ENCODE assay signal across 8 cellular contexts in genomic region chr11:64879226-64879900, GRCh38. TPM values are rescaled to one million over a fixed set of nuclear protein-coding genes. Genes with fewer than 3 reads are reported as not detected.
A peak's percentile ranks its signal among the peaks of the same experiment; 100 is the strongest.
DNase-seq lines count a peak whose midpoint lies in the region; ATAC-seq and TF ChIP-seq lines count a peak whose summit lies in the region.

No MANE protein-coding gene starts in this region.

- in situ Hi-C loops in astrocyte of the cerebellum (cut with HindIII; ENCODE audit: low sequenced_read_pairs): no loop called here

- H3K4me3 ChIP-seq in BE2C (ENCODE audit: low read depth, low read length): peak overlapping the region; percentile 70
- peak overlapping the region; percentile 88 for H3K4me3 ChIP-seq in HUES48 (ENCODE audit: low read depth, low read length)
- peak overlapping the region; percentile 99 for H3K4me3 ChIP-seq in astrocyte of the cerebellum (ENCODE audit: low read depth, low read length)
- peak overlapping the region; percentile 79 to 87 (median 83) for H3K4me3 ChIP-seq in right lobe of liver
- peak overlapping the region; percentile 86 for H3K4me3 ChIP-seq in thymus (ENCODE audit: low read length)

- 12% methylated on average over 15 of the region's 16 CpGs for WGBS in right lobe of liver (ENCODE audit: insufficient coverage, low coverage, low lambda C conversion rate, missing lambda C conversion rate)
- 25% methylated on average over 16 of the region's 16 CpGs for WGBS in thymus

- DNase-seq in BE2C (no peak), astrocyte of the cerebellum (ENCODE audit: low read depth) (no peak), right lobe of liver (peak in 1 of 3 donors; percentile 70), NCI-H2196 (lab: John Stamatoyannopoulos, UW; ENCODE audit: unreplicated experiment) (no peak)

- TF ChIP-seq CTCF in BE2C (IDR thresholded peaks at IDR 0.05; ENCODE audit: low read depth, low read length) (no peak), astrocyte of the cerebellum (IDR thresholded peaks at IDR 0.05; ENCODE audit: low read depth, low read length, missing control alignments) (no peak), right lobe of liver (IDR thresholded peaks at IDR 0.05) (no peak)

- H3K9ac ChIP-seq in HUES48 (ENCODE audit: low read depth, low read length): peak overlapping the region; percentile 82

- intact Hi-C loops in right lobe of liver (cut with DNase I): no loop called here

- H3K9me3 ChIP-seq in BE2C: no peaks in the 10 kb centered on the region
- no peaks in the 10 kb centered on the region for H3K9me3 ChIP-seq in HUES48 (ENCODE audit: control insufficient read depth, insufficient read depth, low read length)
- H3K9me3 ChIP-seq in right lobe of liver: no peaks in the 10 kb centered on the region
- no peaks in the 10 kb centered on the region for H3K9me3 ChIP-seq in thymus (ENCODE audit: control insufficient read depth)

- H3K36me3 ChIP-seq in BE2C (no peaks in the 10 kb centered on the region), HUES48 (ENCODE audit: control insufficient read depth, insufficient read depth, low read length) (no peaks in the 10 kb centered on the region; the same call in 1 of the 2 replicates), right lobe of liver (no peaks in the 10 kb centered on the region), thymus (ENCODE audit: control insufficient read depth, insufficient read depth) (peaks cover 10% of the 10 kb centered on the region)

- H3K4me1 ChIP-seq in BE2C: no peaks in the 10 kb centered on the region
- H3K4me1 ChIP-seq in HUES48 (ENCODE audit: control insufficient read depth, insufficient read depth, low read length): peaks cover 9% of the 10 kb centered on the region
- H3K4me1 ChIP-seq in right lobe of liver: peaks cover 0 to 37% (median 13%) of the 10 kb centered on the region in 4 donors
- peaks cover 33% of the 10 kb centered on the region for H3K4me1 ChIP-seq in thymus (ENCODE audit: control insufficient read depth, insufficient read depth, low read length)

- H3K27me3 ChIP-seq in BE2C (no peaks in the 10 kb centered on the region), HUES48 (ENCODE audit: control insufficient read depth, insufficient read depth, low read length) (no peaks in the 10 kb centered on the region), right lobe of liver (no peaks in the 10 kb centered on the region), thymus (ENCODE audit: control insufficient read depth, insufficient read depth) (no peaks in the 10 kb centered on the region)

- H3K27ac ChIP-seq in HUES48 (ENCODE audit: low read depth, low read length) (peak overlapping the region; percentile 79), right lobe of liver (peak overlapping the region; percentile 67 to 87 (median 80)), thymus (ENCODE audit: low read depth) (peak overlapping the region; percentile 90)

- ATAC-seq in right lobe of liver (peak in 3 of 4 donors; percentile 1 to 4 (median 3)), HG02759 (IDR thresholded peaks at IDR 0.05; ENCODE audit: unreplicated experiment) (no peak), HG02623 (IDR thresholded peaks at IDR 0.05; ENCODE audit: unreplicated experiment) (no peak)

- TF ChIP-seq POLR2A in right lobe of liver (IDR thresholded peaks at IDR 0.05): no peak

RNA-seq across cellular contexts. Expression of gene EHD1, which starts 0.9 kb away (rescaled TPM):
- 73.8 TPM for polyA plus RNA-seq in BE2C (2012; ENCODE audit: insufficient read depth, insufficient read length, low read depth)
- 10 to 100 TPM; 18.8 to 36.1 (median 26.3) TPM for total RNA-seq in right lobe of liver
- polyA plus RNA-seq in thymus: 32.3 TPM

RNA-seq across cellular contexts. Expression of gene CDC42BPG, which starts 34.9 kb away (rescaled TPM):
- 0.39 TPM for polyA plus RNA-seq in BE2C (2012; ENCODE audit: insufficient read depth, insufficient read length, low read depth)
- 1 to 10 TPM in 1 of 6 experiments, under 1 TPM in 5; 0.63 to 1.1 (median 0.99) TPM for total RNA-seq in right lobe of liver
- polyA plus RNA-seq in thymus: 7.4 TPM

RNA-seq across cellular contexts. Expression of gene ATG2A, which starts 37.6 kb away (rescaled TPM):
- 19.9 TPM for polyA plus RNA-seq in BE2C (2012; ENCODE audit: insufficient read depth, insufficient read length, low read depth)
- 10 to 100 TPM; 26.4 to 42.9 (median 32.2) TPM for total RNA-seq in right lobe of liver
- 35.2 TPM for polyA plus RNA-seq in thymus

RNA-seq across cellular contexts. Expression of gene PPP2R5B, which starts 45.1 kb away (rescaled TPM):
- polyA plus RNA-seq in BE2C (2012; ENCODE audit: insufficient read depth, insufficient read length, low read depth): 18.3 TPM
- total RNA-seq in right lobe of liver: 10 to 100 TPM in 1 of 6 experiments, 1 to 10 TPM in 5; 6.8 to 12.6 (median 8.9) TPM
- 18.3 TPM for polyA plus RNA-seq in thymus

RNA-seq across cellular contexts. Expression of gene GPHA2, which starts 56.3 kb away (rescaled TPM):
- polyA plus RNA-seq in BE2C (2012; ENCODE audit: insufficient read depth, insufficient read length, low read depth): not detected
- total RNA-seq in right lobe of liver: under 1 TPM in 1 of 6 experiments, not detected in 5; 0.46 TPM
- 1.6 TPM for polyA plus RNA-seq in thymus

Comparison
In these comparisons a context has a peak if more than half of its experiments do, and no peak if none do; other contexts are left out.
1. ATAC-seq: peak in right lobe of liver (3 of 4); none in HG02759 (single experiment) and HG02623 (single experiment).
2. Peak in every context shown above with its lines, with median percentiles within 50 percentile points of each other: H3K4me3 ChIP-seq and H3K27ac ChIP-seq.